ENCODE assay signal across 8 cellular contexts in genomic region chr17:8409966-8410881, GRCh38. TPM values are rescaled to one million over a fixed set of nuclear protein-coding genes. Genes with fewer than 3 reads are reported as not detected.
DNase-seq lines count a peak whose midpoint lies in the region; ATAC-seq, FAIRE-seq and TF ChIP-seq lines count a peak whose summit lies in the region.

No MANE protein-coding gene starts in this region.

- H3K9me3 ChIP-seq in adipocyte (ENCODE audit: control insufficient read depth, low read length), result no peaks in the 10 kb centered on the region
- H3K9me3 ChIP-seq in heart left ventricle, result no peaks in the 10 kb centered on the region
- H3K9me3 ChIP-seq in prostate gland, result no peaks in the 10 kb centered on the region

- TF ChIP-seq CTCF in heart left ventricle (IDR thresholded peaks at IDR 0.05) (peak; percentile 85 to 93 (median 88)), prostate gland (IDR thresholded peaks at IDR 0.05) (peak; percentile 73 to 94 (median 85))

- no peak for TF ChIP-seq POLR2A in heart left ventricle (IDR thresholded peaks at IDR 0.05)
- no peak for TF ChIP-seq POLR2A in prostate gland (IDR thresholded peaks at IDR 0.05)

- H3K4me1 ChIP-seq in adipocyte (ENCODE audit: control insufficient read depth, insufficient read depth, low read length) (peaks cover 3% of the 10 kb centered on the region), heart left ventricle (peaks cover 0 to 10% (median 2%) of the 10 kb centered on the region in 12 donors), prostate gland (replicated peaks) (no peaks in the 10 kb centered on the region)

- H3K27ac ChIP-seq in heart left ventricle (no peak overlapping the region), prostate gland (no peak overlapping the region)

- no peak for FAIRE-seq in urothelium cell line (lab: Jason Lieb, UNC)

- H3K36me3 ChIP-seq in adipocyte (ENCODE audit: control insufficient read depth, insufficient read depth, low read length, severe bottlenecking) (no peaks in the 10 kb centered on the region), heart left ventricle (no peaks in the 10 kb centered on the region), prostate gland (no peaks in the 10 kb centered on the region)

- H3K4me3 ChIP-seq in adipocyte (ENCODE audit: low read length) (no peak overlapping the region), heart left ventricle (no peak overlapping the region), prostate gland (no peak overlapping the region)

- DNase-seq in GM04504 (ENCODE audit: low read depth) (peak; percentile 70), NCI-H1417 (lab: John Stamatoyannopoulos, UW) (peak; percentile 65 to 88 (median 83)), SW480 (ENCODE audit: low spot score) (peak; percentile 85), adipocyte (ENCODE audit: low read depth) (peak; percentile 97), heart left ventricle (peak; percentile 86 to 92 (median 88)), prostate gland (ENCODE audit: low spot score) (peak; percentile 83), urothelium cell line (ENCODE audit: low spot score) (peak; percentile 64)

- no peak overlapping the region for H3K9ac ChIP-seq in adipocyte (ENCODE audit: low read length)

- 26 to 29% (median 27%) methylated on average over 19 of the region's 19 CpGs for WGBS in heart left ventricle, 4 donors
- 22% methylated on average over 19 of the region's 19 CpGs for WGBS in prostate gland

- intact Hi-C loops in heart left ventricle (cut with DNase I), result loop anchor here (1.0 to 10.0 kb wide), 16 partner anchors 57 to 485 kb away; partner anchors contain the start of gene CCDC42 (in 4 of the 10)
- intact Hi-C loops in prostate gland (cut with DNase I), result loop anchor here (2.0 kb wide), 1 partner anchor 337 kb away; no protein-coding TSS in a partner anchor

- ATAC-seq in heart left ventricle (peak; percentile 83 to 96 (median 94)), HG03565 (IDR thresholded peaks at IDR 0.05; ENCODE audit: unreplicated experiment) (no peak)

- no peaks in the 10 kb centered on the region for H3K27me3 ChIP-seq in adipocyte (replicated peaks; ENCODE audit: control insufficient read depth, insufficient read depth, low read length)
- no peaks in the 10 kb centered on the region for H3K27me3 ChIP-seq in heart left ventricle
- no peaks in the 10 kb centered on the region for H3K27me3 ChIP-seq in prostate gland (replicated peaks; ENCODE audit: insufficient read depth)

RNA-seq across cellular contexts. Expression of gene RNF222, which starts 12.6 kb away (rescaled TPM):
- total RNA-seq in heart left ventricle, result not detected
- polyA plus RNA-seq in heart left ventricle, result not detected
- not detected for total RNA-seq in prostate gland

RNA-seq across cellular contexts. Expression of gene NDEL1, which starts 25.5 kb away (rescaled TPM):
- total RNA-seq in heart left ventricle (10 to 100 TPM; 23.3 to 35.2 (median 25.8) TPM), prostate gland (10 to 100 TPM; 32.5 to 62.2 TPM)
- 10 to 100 TPM; 16.5 to 36.4 TPM for polyA plus RNA-seq in heart left ventricle

RNA-seq across cellular contexts. Expression of gene RPL26, which starts 27.2 kb away (rescaled TPM):
- total RNA-seq in heart left ventricle (1,000 to 10,000 TPM in 8 of 9 donors, 100 to 1,000 TPM in 1; 967 to 1,970 (median 1,265) TPM), prostate gland (1,000 to 10,000 TPM; 1,762 to 3,819 TPM)
- polyA plus RNA-seq in heart left ventricle, result 1,000 to 10,000 TPM; 1,139 to 4,104 TPM
